ENCODE assay signal across 8 cellular contexts in genomic region chr11:68373810-68374501, GRCh38.
A peak's percentile ranks its signal among the peaks of the same experiment; 100 is the strongest.
DNase-seq lines count a peak whose midpoint lies in the region; ATAC-seq, FAIRE-seq and TF ChIP-seq lines count a peak whose summit lies in the region.

No MANE protein-coding gene starts in this region.

- H3K4me3 ChIP-seq in HepG2 (replicated peaks in 1 of 3; ENCODE audit: insufficient read depth in 1 of 3, low read depth in 2 of 3, low read length in 3 of 3) = peak overlapping the region in 2 of 3 experiments; percentile 26 to 28; a peak in 2 of 6 replicates

- BruUV-seq in HepG2 (replicated peaks; lab: Mats Ljungman, UMichigan) = no TSS peak

- H3K27ac Mint-ChIP-seq in stimulated activated effector memory CD8-positive, alpha-beta T cell treated with anti-CD3 and anti-CD28 coated beads, Interleukin-12 subunit alpha, Interleukin-12 subunit beta, amount 100 ng/mL, for 72 hours = no peak overlapping the region

- 0 out of 2 replicates have a peak, but pooled peaks have one; percentile 0 for TF ChIP-seq CTCF in HepG2 (CRISPR knock-in tag; IDR thresholded peaks at IDR 0.05)

- no peaks in the 10 kb centered on the region for H3K9me3 ChIP-seq in HepG2 (ENCODE audit: low read length)

- CTCF ChIA-PET in HepG2 (lab: Yijun Ruan, JAX; ENCODE audit: low intra/inter-chr PET ratio, low total read pairs) = no interaction called here

- H2AFZ ChIP-seq in HepG2 (ENCODE audit: low read length) = no peak overlapping the region

- H3K36me3 ChIP-seq in HepG2 (replicated peaks in 1 of 2; ENCODE audit: control insufficient read depth in 1 of 2, insufficient read depth in 2 of 2, low read length in 2 of 2) = peaks cover 15 to 53% of the 10 kb centered on the region in 2 experiments; a peak in 4 of 5 replicates

- WGBS in HepG2 (ENCODE audit: low lambda C conversion rate) = 8% methylated on average over 26 of the region's 33 CpGs

- H3K9me3 Mint-ChIP-seq in stimulated activated effector memory CD8-positive, alpha-beta T cell treated with anti-CD3 and anti-CD28 coated beads, Interleukin-12 subunit alpha, Interleukin-12 subunit beta, amount 100 ng/mL, for 72 hours = no peaks in the 10 kb centered on the region

- peak in 1 of 2 experiments; percentile 32; a peak in 1 of 4 replicates for TF ChIP-seq EP300 in HepG2 (IDR thresholded peaks at IDR 0.05; ENCODE audit: low read depth in 2 of 2, low read length in 2 of 2)
- no peak for TF ChIP-seq EP300 in HepG2 (CRISPR knock-in tag; IDR thresholded peaks at IDR 0.05; ENCODE audit: borderline replicate concordance)

- H3K4me1 Mint-ChIP-seq in stimulated activated effector memory CD8-positive, alpha-beta T cell treated with anti-CD3 and anti-CD28 coated beads, Interleukin-12 subunit alpha, Interleukin-12 subunit beta, amount 100 ng/mL, for 72 hours = peaks cover 5% of the 10 kb centered on the region

- DNase-seq in KBM-7 (peak; percentile 16), cerebellum (ENCODE audit: low spot score) (peak; percentile 15), HepG2 (ENCODE audit: low spot score) (peak; percentile 81), superior temporal gyrus (ENCODE audit: extremely low spot score) (peak; percentile 38), iPS-NIHi11 (ENCODE audit: low spot score) (no peak), urothelium cell line (ENCODE audit: low spot score) (no peak)
- DNase-seq in stimulated activated effector memory CD8-positive, alpha-beta T cell treated with anti-CD3 and anti-CD28 coated beads, Interleukin-12 subunit alpha, Interleukin-12 subunit beta, amount 100 ng/mL, for 72 hours (ENCODE audit: low spot score in 2 of 2) = no peak

- H3K27ac ChIP-seq in HepG2 (ENCODE audit: extremely low read length, insufficient read depth, low read length) = peak overlapping the region; percentile 61

- TF ChIP-seq POLR2A in HepG2 (IDR thresholded peaks at IDR 0.05; ENCODE audit: insufficient read depth in 1 of 2, low read depth in 2 of 2, low read length in 2 of 2) = no peak

- no peak for TF ChIP-seq RAD21 in HepG2 (CRISPR knock-in tag; IDR thresholded peaks at IDR 0.05)

- no peaks in the 10 kb centered on the region for H3K36me3 Mint-ChIP-seq in stimulated activated effector memory CD8-positive, alpha-beta T cell treated with anti-CD3 and anti-CD28 coated beads, Interleukin-12 subunit alpha, Interleukin-12 subunit beta, amount 100 ng/mL, for 72 hours

- H3K4me2 ChIP-seq in HepG2 (ENCODE audit: low read depth, low read length) = peak overlapping the region; percentile 52

- peaks cover 55% of the 10 kb centered on the region for H4K20me1 ChIP-seq in HepG2 (ENCODE audit: insufficient read depth, low read length)

- in situ Hi-C loops in KBM-7 (cut with MboI; ENCODE audit: low pct_unique_long_range_greater_than_20kb, low sequenced_read_pairs) = no loop called here
- in situ Hi-C loops in HepG2 (cut with HindIII; ENCODE audit: extremely low pct_ligation_motif_present, low pct_unique_long_range_greater_than_20kb) = no loop called here

- intact Hi-C loops in HepG2 (cut with micrococcal nuclease; ENCODE audit: unreplicated experiment) = loop anchor here (5.0 kb wide), 1 partner anchor 57 kb away; no protein-coding TSS in a partner anchor

- ATAC-seq in HepG2 (peak; percentile 77), GM21576 (IDR thresholded peaks at IDR 0.05; ENCODE audit: unreplicated experiment) (no peak)
- ATAC-seq in stimulated activated effector memory CD8-positive, alpha-beta T cell treated with anti-CD3 and anti-CD28 coated beads, Interleukin-12 subunit alpha, Interleukin-12 subunit beta, amount 100 ng/mL, for 72 hours = no peak

- no peak overlapping the region; the same call in 1 of the 2 replicates for H3K9ac ChIP-seq in HepG2 (ENCODE audit: insufficient read depth, low read depth, low read length)

- H3K27me3 ChIP-seq in HepG2 (ENCODE audit: control insufficient read depth in 1 of 2, insufficient read depth in 2 of 2, low read length in 2 of 2) = no peaks in the 10 kb centered on the region

- FAIRE-seq in HepG2 (lab: Jason Lieb, UNC) (peak; percentile 58), urothelium cell line (lab: Jason Lieb, UNC) (no peak)

- H3K4me3 Mint-ChIP-seq in stimulated activated effector memory CD8-positive, alpha-beta T cell treated with anti-CD3 and anti-CD28 coated beads, Interleukin-12 subunit alpha, Interleukin-12 subunit beta, amount 100 ng/mL, for 72 hours = no peak overlapping the region

- peaks cover 20% of the 10 kb centered on the region for H3K79me2 ChIP-seq in HepG2 (ENCODE audit: insufficient read depth, low read length)

- peaks cover 43% of the 10 kb centered on the region for H3K4me1 ChIP-seq in HepG2 (ENCODE audit: insufficient read depth, low read length)

- POLR2A ChIA-PET in HepG2 (lab: Yijun Ruan, JAX) = interaction anchor here (1.0 to 1.9 kb wide), 5 partner anchors 8 to 75 kb away, joined by 3 to 15 read pairs (median 5); no protein-coding TSS in a partner anchor

TF ChIP-seq in HepG2, 621 proteins besides CTCF, POLR2A, EP300 and RAD21 (continues in another document):
- TF ChIP-seq SOX5 (CRISPR knock-in tag; IDR thresholded peaks at IDR 0.05; ENCODE audit: borderline replicate concordance) = peak; percentile 49; the same call in 1 of the 2 replicates
- TF ChIP-seq NFYC (CRISPR knock-in tag; IDR thresholded peaks at IDR 0.05) = no peak
- peak; percentile 92 for TF ChIP-seq ZNF121 (CRISPR knock-in tag; IDR thresholded peaks at IDR 0.05)
- TF ChIP-seq, protein P1, sequence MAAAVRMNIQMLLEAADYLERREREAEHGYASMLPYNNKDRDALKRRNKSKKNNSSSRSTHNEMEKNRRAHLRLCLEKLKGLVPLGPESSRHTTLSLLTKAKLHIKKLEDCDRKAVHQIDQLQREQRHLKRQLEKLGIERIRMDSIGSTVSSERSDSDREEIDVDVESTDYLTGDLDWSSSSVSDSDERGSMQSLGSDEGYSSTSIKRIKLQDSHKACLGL (CRISPR knock-in tag; IDR thresholded peaks at IDR 0.05) = no peak
- no peak for TF ChIP-seq NONO (IDR thresholded peaks at IDR 0.05)
- TF ChIP-seq NONO (CRISPR knock-in tag; conservative IDR thresholded peaks at IDR 0.05) = 0 out of 2 replicates have a peak, but pooled peaks have one; percentile 31
- TF ChIP-seq, protein P2, sequence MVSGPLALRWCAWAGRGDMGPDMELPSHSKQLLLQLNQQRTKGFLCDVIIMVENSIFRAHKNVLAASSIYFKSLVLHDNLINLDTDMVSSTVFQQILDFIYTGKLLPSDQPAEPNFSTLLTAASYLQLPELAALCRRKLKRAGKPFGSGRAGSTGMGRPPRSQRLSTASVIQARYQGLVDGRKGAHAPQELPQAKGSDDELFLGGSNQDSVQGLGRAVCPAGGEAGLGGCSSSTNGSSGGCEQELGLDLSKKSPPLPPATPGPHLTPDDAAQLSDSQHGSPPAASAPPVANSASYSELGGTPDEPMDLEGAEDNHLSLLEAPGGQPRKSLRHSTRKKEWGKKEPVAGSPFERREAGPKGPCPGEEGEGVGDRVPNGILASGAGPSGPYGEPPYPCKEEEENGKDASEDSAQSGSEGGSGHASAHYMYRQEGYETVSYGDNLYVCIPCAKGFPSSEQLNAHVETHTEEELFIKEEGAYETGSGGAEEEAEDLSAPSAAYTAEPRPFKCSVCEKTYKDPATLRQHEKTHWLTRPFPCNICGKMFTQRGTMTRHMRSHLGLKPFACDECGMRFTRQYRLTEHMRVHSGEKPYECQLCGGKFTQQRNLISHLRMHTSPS (CRISPR knock-in tag; IDR thresholded peaks at IDR 0.05; ENCODE audit: low read depth) = no peak
- TF ChIP-seq, protein P3, sequence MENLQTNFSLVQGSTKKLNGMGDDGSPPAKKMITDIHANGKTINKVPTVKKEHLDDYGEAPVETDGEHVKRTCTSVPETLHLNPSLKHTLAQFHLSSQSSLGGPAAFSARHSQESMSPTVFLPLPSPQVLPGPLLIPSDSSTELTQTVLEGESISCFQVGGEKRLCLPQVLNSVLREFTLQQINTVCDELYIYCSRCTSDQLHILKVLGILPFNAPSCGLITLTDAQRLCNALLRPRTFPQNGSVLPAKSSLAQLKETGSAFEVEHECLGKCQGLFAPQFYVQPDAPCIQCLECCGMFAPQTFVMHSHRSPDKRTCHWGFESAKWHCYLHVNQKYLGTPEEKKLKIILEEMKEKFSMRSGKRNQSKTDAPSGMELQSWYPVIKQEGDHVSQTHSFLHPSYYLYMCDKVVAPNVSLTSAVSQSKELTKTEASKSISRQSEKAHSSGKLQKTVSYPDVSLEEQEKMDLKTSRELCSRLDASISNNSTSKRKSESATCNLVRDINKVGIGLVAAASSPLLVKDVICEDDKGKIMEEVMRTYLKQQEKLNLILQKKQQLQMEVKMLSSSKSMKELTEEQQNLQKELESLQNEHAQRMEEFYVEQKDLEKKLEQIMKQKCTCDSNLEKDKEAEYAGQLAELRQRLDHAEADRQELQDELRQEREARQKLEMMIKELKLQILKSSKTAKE (CRISPR knock-in tag; IDR thresholded peaks at IDR 0.05; ENCODE audit: borderline replicate concordance) = peak; percentile 81
- TF ChIP-seq ZMYM2 (CRISPR knock-in tag; IDR thresholded peaks at IDR 0.05) = no peak
- TF ChIP-seq NCOA2 (CRISPR knock-in tag; IDR thresholded peaks at IDR 0.05) = peak; percentile 52; the same call in 1 of the 2 replicates
- peak; percentile 89 for TF ChIP-seq ZNF777 (CRISPR knock-in tag; IDR thresholded peaks at IDR 0.05)
- peak; percentile 69 for TF ChIP-seq MEIS2 (CRISPR knock-in tag; IDR thresholded peaks at IDR 0.05)

Comparison
In these comparisons a context has a peak if more than half of its experiments do, and no peak if none do; other contexts are left out.
1. DNase-seq: peak in KBM-7 (single experiment), cerebellum (single experiment), HepG2 (single experiment) and superior temporal gyrus (single experiment); none in iPS-NIHi11 (single experiment), urothelium cell line (single experiment) and stimulated activated effector memory CD8-positive, alpha-beta T cell treated with anti-CD3 and anti-CD28 coated beads, Interleukin-12 subunit alpha, Interleukin-12 subunit beta, amount 100 ng/mL, for 72 hours (0 of 2).